In the genomic region with DNA sequence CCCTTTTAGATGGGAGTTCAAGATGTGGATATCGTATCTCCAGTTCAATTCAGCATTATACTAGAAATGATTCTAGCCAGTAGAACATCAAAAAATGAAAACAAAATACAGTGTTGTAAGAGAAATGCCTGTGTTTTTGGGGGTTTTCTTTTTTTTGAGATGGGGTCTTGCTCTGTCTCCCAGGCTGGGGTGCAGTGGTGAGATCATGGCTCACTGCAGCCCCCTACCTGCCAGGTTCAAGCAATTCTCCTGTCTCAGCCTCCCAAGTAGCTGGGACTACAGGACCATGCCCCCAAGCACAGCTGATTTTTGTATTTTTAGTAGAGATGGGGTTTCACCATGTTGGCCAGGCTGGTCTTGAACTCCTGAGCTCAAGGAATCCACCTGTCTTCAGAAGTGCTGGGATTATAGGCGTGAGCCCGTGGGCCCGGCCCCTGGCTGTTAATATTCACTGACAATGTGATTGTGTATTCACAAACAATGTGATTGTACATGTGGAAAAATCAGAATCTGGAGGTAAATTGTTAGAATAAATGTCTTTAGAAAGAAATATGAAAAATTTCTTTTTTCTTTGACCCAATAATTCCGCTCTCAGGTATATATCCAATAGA, we compare ENCODE assay signal across 9 cellular contexts. TPM values are rescaled to one million over a fixed set of nuclear protein-coding genes. Genes with fewer than 3 reads are reported as not detected.
DNase-seq lines count a peak whose midpoint lies in the region; ATAC-seq and TF ChIP-seq lines count a peak whose summit lies in the region.
"Had no signal": no experiment of that assay in that cellular context is flagged by ENCODE, and none has a peak within 500 bp of the region (broad histone marks: within the 10 kb centered on the region; RNA-seq: fewer than 3 reads in every experiment).

No MANE protein-coding gene starts in this region.

- no peaks in the 10 kb centered on the region for H3K27me3 Mint-ChIP-seq in T-helper 17 cell
- no peaks in the 10 kb centered on the region for H3K27me3 Mint-ChIP-seq in glutamatergic neuron (ENCODE audit: unreplicated experiment)

- no peak overlapping the region for H3K27ac ChIP-seq in coronary artery

- H3K27me3 ChIP-seq in GM06990 (replicated peaks; ENCODE audit: control insufficient read depth, insufficient read depth, low read length), result no peaks in the 10 kb centered on the region

- H3K36me3 ChIP-seq in GM06990 (ENCODE audit: control insufficient read depth, insufficient read depth, low read length), result no peaks in the 10 kb centered on the region; the same call in 1 of the 2 replicates

- no peaks in the 10 kb centered on the region for H3K9me3 Mint-ChIP-seq in glutamatergic neuron (ENCODE audit: unreplicated experiment)

- H3K36me3 Mint-ChIP-seq in T-helper 17 cell (ENCODE audit: low read depth) (peaks cover 2% of the 10 kb centered on the region), glutamatergic neuron (ENCODE audit: unreplicated experiment) (no peaks in the 10 kb centered on the region)

- H3K27ac Mint-ChIP-seq in T-helper 17 cell (peak overlapping the region; percentile 21), glutamatergic neuron (ENCODE audit: unreplicated experiment) (no peak overlapping the region)

- TF ChIP-seq CTCF in AG09309 (IDR thresholded peaks at IDR 0.05; ENCODE audit: control insufficient read depth, insufficient read depth, low read depth, low read length, missing control alignments) (peak; percentile 39), GM06990 (IDR thresholded peaks at IDR 0.05; ENCODE audit: insufficient read depth, low read length, poor library complexity, severe bottlenecking) (peak; percentile 52), glutamatergic neuron (IDR thresholded peaks at IDR 0.05; ENCODE audit: partially characterized antibody, unreplicated experiment) (peak; percentile 29), coronary artery (IDR thresholded peaks at IDR 0.05) (no peak)

- H3K4me3 ChIP-seq in AG09309 (ENCODE audit: control insufficient read depth, low read depth, low read length) (no peak overlapping the region), GM06990 (replicated peaks; ENCODE audit: low read depth, low read length) (no peak overlapping the region), coronary artery (no peak overlapping the region)

- ATAC-seq in T-helper 17 cell (peak; percentile 51), HG03565 (IDR thresholded peaks at IDR 0.05; ENCODE audit: unreplicated experiment) (no peak), HG03442 (IDR thresholded peaks at IDR 0.05; ENCODE audit: unreplicated experiment) (no peak)

- H3K4me3 Mint-ChIP-seq in T-helper 17 cell, result no peak overlapping the region
- no peak overlapping the region for H3K4me3 Mint-ChIP-seq in glutamatergic neuron (ENCODE audit: unreplicated experiment)

- DNase-seq in AG09309 (ENCODE audit: low read depth) (no peak), GM06990 (ENCODE audit: extremely low read depth, insufficient read length) (no peak), T-helper 17 cell (no peak), glutamatergic neuron (no peak), coronary artery (ENCODE audit: low spot score) (no peak)
- no peak for DNase-seq in effector CD8-positive, alpha-beta T cell (lab: John Stamatoyannopoulos, UW)
- DNase-seq: mesenchymal stem cell had no signal

- no peaks in the 10 kb centered on the region for H3K9me3 ChIP-seq in T-helper 17 cell (ENCODE audit: control insufficient read depth, low read length, poor library complexity, severe bottlenecking)

- H3K4me1 Mint-ChIP-seq in T-helper 17 cell, result peaks cover 44% of the 10 kb centered on the region
- H3K4me1 Mint-ChIP-seq in glutamatergic neuron (ENCODE audit: low read depth, unreplicated experiment), result peaks cover 7% of the 10 kb centered on the region

RNA-seq across cellular contexts. Expression of gene ARIH1, which starts 59.0 kb away (rescaled TPM):
- total RNA-seq in T-helper 17 cell (100 to 1,000 TPM; 202 to 238 TPM), glutamatergic neuron (ENCODE audit: unreplicated experiment) (291 TPM)
